8 cellular contexts compared by ENCODE assay signal in genomic region chr2:112958428-112959108, GRCh38. TPM values are rescaled to one million over a fixed set of nuclear protein-coding genes. Genes with fewer than 3 reads are reported as not detected.
DNase-seq lines count a peak whose midpoint lies in the region; ATAC-seq and TF ChIP-seq lines count a peak whose summit lies in the region.

No MANE protein-coding gene starts in this region.

- TF ChIP-seq RAD21 in IMR-90 (IDR thresholded peaks at IDR 0.05; ENCODE audit: low read length) = peak; percentile 64

- no peak overlapping the region for H3K18ac ChIP-seq in IMR-90 (ENCODE audit: low read depth, low read length)

- dilution Hi-C loops in IMR-90 (cut with HindIII; ENCODE audit: low sequenced_read_pairs, unreplicated experiment) = no loop called here

- H2AFZ ChIP-seq in IMR-90 (replicated peaks; ENCODE audit: low read length, poor library complexity) = peak overlapping the region; percentile 25

- H3K4ac ChIP-seq in IMR-90 (ENCODE audit: low read depth, low read length) = no peak overlapping the region

- H3K4me1 ChIP-seq in IMR-90 (ENCODE audit: control insufficient read depth, insufficient read depth, low read length) = no peaks in the 10 kb centered on the region
- no peaks in the 10 kb centered on the region for H3K4me1 ChIP-seq in Panc1 (ENCODE audit: control insufficient read depth, insufficient read depth, low read length)
- no peaks in the 10 kb centered on the region for H3K4me1 ChIP-seq in adipocyte (ENCODE audit: control insufficient read depth, insufficient read depth, low read length)
- H3K4me1 ChIP-seq in right atrium auricular region = no peaks in the 10 kb centered on the region

- peak; percentile 97 for ATAC-seq in IMR-90 (ENCODE audit: low read depth)
- ATAC-seq in Panc1 = peak; percentile 94

- POLR2A ChIA-PET in IMR-90 (lab: Charles Lee; ENCODE audit: unreplicated experiment) = no interaction called here
- POLR2A ChIA-PET in Panc1 (lab: Charles Lee) = no interaction called here

- H3K4me3 ChIP-seq in IMR-90 (ENCODE audit: insufficient read depth, low read depth, low read length) (no peak overlapping the region), Panc1 (ENCODE audit: low read depth in 2 of 2, low read length in 2 of 2) (no peak overlapping the region), adipocyte (ENCODE audit: low read length) (no peak overlapping the region), right atrium auricular region (no peak overlapping the region)

- TF ChIP-seq CTCF in IMR-90 (conservative IDR thresholded peaks at IDR 0.05; ENCODE audit: low read depth, low read length) (peak; percentile 72), Panc1 (IDR thresholded peaks at IDR 0.05) (peak; percentile 92), right atrium auricular region (IDR thresholded peaks at IDR 0.05) (peak; percentile 54 to 79)

- H3K79me1 ChIP-seq in IMR-90 (ENCODE audit: low read depth in 1 of 2, low read length in 2 of 2) = no peaks in the 10 kb centered on the region

- no peak overlapping the region for H2BK15ac ChIP-seq in IMR-90 (ENCODE audit: low read depth, low read length)

- H3K9me1 ChIP-seq in IMR-90 (ENCODE audit: insufficient read depth, low read length) = no peaks in the 10 kb centered on the region

- BruUV-seq in IMR-90 (replicated peaks; lab: Mats Ljungman, UMichigan) = no TSS peak
- no TSS peak for BruUV-seq in Panc1 (replicated peaks; lab: Mats Ljungman, UMichigan)

- TF ChIP-seq POLR2A in IMR-90 (IDR thresholded peaks at IDR 0.05; ENCODE audit: low read depth, low read length) = no peak

- H3K9ac ChIP-seq in IMR-90 (ENCODE audit: low read depth, low read length) (no peak overlapping the region), adipocyte (ENCODE audit: low read length) (no peak overlapping the region)

- WGBS in IMR-90 (ENCODE audit: extremely low coverage in 2 of 2, insufficient read length in 1 of 2), 2 experiments = no CpG with 5 or more reads among the region's 9 CpGs

- H3K9me3 ChIP-seq in IMR-90 (ENCODE audit: control insufficient read depth, insufficient read depth, low read length) = no peaks in the 10 kb centered on the region
- H3K9me3 ChIP-seq in Panc1 (ENCODE audit: control insufficient read depth, insufficient read depth, low read depth, low read length) = no peaks in the 10 kb centered on the region
- no peaks in the 10 kb centered on the region for H3K9me3 ChIP-seq in adipocyte (ENCODE audit: control insufficient read depth, low read length)
- no peaks in the 10 kb centered on the region for H3K9me3 ChIP-seq in right atrium auricular region

- H3K27ac ChIP-seq in IMR-90 (ENCODE audit: insufficient read depth, low read length) (no peak overlapping the region), Panc1 (ENCODE audit: low read length) (no peak overlapping the region), right atrium auricular region (no peak overlapping the region)

- no peaks in the 10 kb centered on the region for H3K36me3 ChIP-seq in IMR-90 (ENCODE audit: control insufficient read depth, insufficient read depth, low read length)
- H3K36me3 ChIP-seq in Panc1 (ENCODE audit: control insufficient read depth, insufficient read depth, low read length) = no peaks in the 10 kb centered on the region
- H3K36me3 ChIP-seq in adipocyte (ENCODE audit: control insufficient read depth, insufficient read depth, low read length, severe bottlenecking) = no peaks in the 10 kb centered on the region
- H3K36me3 ChIP-seq in right atrium auricular region = no peaks in the 10 kb centered on the region

- CTCF ChIA-PET in IMR-90 (lab: Yijun Ruan, JAX) (interaction anchor here (0.6 to 0.9 kb wide), 4 partner anchors 15 to 206 kb away, joined by 3 to 5 read pairs (median 3); no protein-coding TSS in a partner anchor), Panc1 (lab: Charles Lee) (interaction anchor here (0.7 to 1.0 kb wide), 3 partner anchors 17 to 945 kb away, joined by 3 to 4 read pairs (median 3); no protein-coding TSS in a partner anchor)

- H3K23ac ChIP-seq in IMR-90 (ENCODE audit: low read depth, low read length) = no peak overlapping the region

- H4K8ac ChIP-seq in IMR-90 (ENCODE audit: low read depth in 2 of 2, low read length in 2 of 2) = no peak overlapping the region

- no peak overlapping the region for H3K4me2 ChIP-seq in IMR-90 (ENCODE audit: low read depth, low read length)

- in situ Hi-C loops in IMR-90 (cut with MboI; ENCODE audit: low sequenced_read_pairs) (loop anchor here (5.0 kb wide), 1 partner anchor 356 kb away; no protein-coding TSS in a partner anchor), Panc1 (cut with HindIII; ENCODE audit: low pct_unique_long_range_greater_than_20kb, low sequenced_read_pairs) (no loop called here)

- H2AK9ac ChIP-seq in IMR-90 (replicated peaks; ENCODE audit: low read depth, low read length, poor library complexity) = no peak overlapping the region

- H4K5ac ChIP-seq in IMR-90 (ENCODE audit: low read depth, low read length) = no peak overlapping the region

- no peak overlapping the region for H2BK20ac ChIP-seq in IMR-90 (ENCODE audit: low read depth, low read length)

- DNase-seq in 8988T = peak; percentile 25
- peak; percentile 43 for DNase-seq in GDM1 (lab: John Stamatoyannopoulos, UW)
- DNase-seq in IMR-90 = peak; percentile 57
- peak; percentile 36 for DNase-seq in Panc1 (ENCODE audit: low read depth, low spot score)
- peak; percentile 83 for DNase-seq in adipocyte (ENCODE audit: low read depth)
- no peak for DNase-seq in right atrium auricular region (ENCODE audit: low spot score)
- DNase-seq in smooth muscle cell of the brain vasculature (ENCODE audit: low read depth, low spot score) = peak; percentile 10
- DNase-seq in NCI-H226 = no peak

- peaks cover 35% of the 10 kb centered on the region for H3K27me3 ChIP-seq in IMR-90 (ENCODE audit: control insufficient read depth, insufficient read depth, low read length)
- peaks cover 11% of the 10 kb centered on the region for H3K27me3 ChIP-seq in Panc1 (ENCODE audit: control insufficient read depth, insufficient read depth, low read length)
- H3K27me3 ChIP-seq in adipocyte (replicated peaks; ENCODE audit: control insufficient read depth, insufficient read depth, low read length) = peaks cover 37% of the 10 kb centered on the region
- no peaks in the 10 kb centered on the region for H3K27me3 ChIP-seq in right atrium auricular region

- no peak overlapping the region for H2AK5ac ChIP-seq in IMR-90 (ENCODE audit: low read depth, low read length)

- no peak overlapping the region for H3K56ac ChIP-seq in IMR-90 (ENCODE audit: extremely low read depth, insufficient read depth, low read length)

- no peaks in the 10 kb centered on the region for H4K20me1 ChIP-seq in IMR-90 (ENCODE audit: insufficient read depth, low read length)

- intact Hi-C loops in IMR-90 (cut with micrococcal nuclease) = loop anchor here (1.0 kb wide), 1 partner anchor 209 kb away; no protein-coding TSS in a partner anchor
- intact Hi-C loops in Panc1 (cut with micrococcal nuclease; ENCODE audit: unreplicated experiment) = loop anchor here (2.0 kb wide), 1 partner anchor 210 kb away; no protein-coding TSS in a partner anchor

- no peak overlapping the region for H2BK5ac ChIP-seq in IMR-90 (ENCODE audit: low read depth, low read length, poor library complexity, severe bottlenecking)

- no peak overlapping the region for H4K91ac ChIP-seq in IMR-90 (ENCODE audit: insufficient read depth, low read depth, low read length)

- H3K14ac ChIP-seq in IMR-90 (replicated peaks; ENCODE audit: low read depth, low read length) = no peak overlapping the region

- H2BK120ac ChIP-seq in IMR-90 (ENCODE audit: low read depth, low read length) = no peak overlapping the region

TF ChIP-seq in IMR-90, 13 proteins besides CTCF, POLR2A, EP300 and RAD21:
- peak; percentile 48 for TF ChIP-seq SMC3 (IDR thresholded peaks at IDR 0.05; ENCODE audit: low read depth, low read length)
- peak; percentile 63; the same call in 1 of the 2 replicates for TF ChIP-seq CEBPB (IDR thresholded peaks at IDR 0.05; ENCODE audit: low read depth, low read length)
- no peak for TF ChIP-seq BHLHE40 (IDR thresholded peaks at IDR 0.05; ENCODE audit: low read depth, low read length)
- no peak for TF ChIP-seq MXI1 (IDR thresholded peaks at IDR 0.05; ENCODE audit: borderline replicate concordance, low read depth, low read length)
- no peak for TF ChIP-seq MAZ (IDR thresholded peaks at IDR 0.05; ENCODE audit: borderline replicate concordance, low read depth, low read length)
- no peak for TF ChIP-seq CHD1 (IDR thresholded peaks at IDR 0.05; ENCODE audit: low read depth, low read length)
- TF ChIP-seq USF2 (IDR thresholded peaks at IDR 0.05; ENCODE audit: low read depth, low read length) = no peak
TF ChIP-seq in IMR-90: peak in this region for 2.

RNA-seq across cellular contexts. Expression of gene IL36G, which starts 19.2 kb away (rescaled TPM):
- total RNA-seq in IMR-90 (2012; rRNA removed) (not detected in 2 replicates), Panc1 (2021; ENCODE audit: unreplicated experiment) (not detected), right atrium auricular region (not detected)
- not detected in 2 replicates for polyA plus RNA-seq in IMR-90 (2012; rRNA removed)
- not detected in 2 replicates for polyA plus RNA-seq in IMR-90 (2012; cell fraction: cytosol; rRNA removed)
- not detected in 2 replicates for polyA plus RNA-seq in IMR-90 (2012; cell fraction: nucleus; rRNA removed; ENCODE audit: low replicate concordance)
- not detected for polyA plus RNA-seq in Panc1 (2012; ENCODE audit: insufficient read length)

RNA-seq across cellular contexts. Expression of gene IL36A, which starts 46.7 kb away (rescaled TPM):
- total RNA-seq in IMR-90 (2012; rRNA removed) (not detected in 2 replicates), Panc1 (2021; ENCODE audit: unreplicated experiment) (not detected), right atrium auricular region (not detected)
- not detected in 2 replicates for polyA plus RNA-seq in IMR-90 (2012; rRNA removed)
- polyA plus RNA-seq in IMR-90 (2012; cell fraction: cytosol; rRNA removed) = not detected in 2 replicates
- polyA plus RNA-seq in IMR-90 (2012; cell fraction: nucleus; rRNA removed; ENCODE audit: low replicate concordance) = not detected in 2 replicates
- not detected for polyA plus RNA-seq in Panc1 (2012; ENCODE audit: insufficient read length)

RNA-seq across cellular contexts. Expression of gene IL37, which starts 47.6 kb away (rescaled TPM):
- total RNA-seq in IMR-90 (2012; rRNA removed) = not detected in 2 replicates
- 0.15 TPM in 1 of 2 replicates, not detected in the other for polyA plus RNA-seq in IMR-90 (2012; rRNA removed)
- not detected in 2 replicates for polyA plus RNA-seq in IMR-90 (2012; cell fraction: cytosol; rRNA removed)
- 0.21 and 0.85 TPM in 2 replicates for polyA plus RNA-seq in IMR-90 (2012; cell fraction: nucleus; rRNA removed; ENCODE audit: low replicate concordance)
- total RNA-seq in Panc1 (2021; ENCODE audit: unreplicated experiment) = not detected
- not detected for polyA plus RNA-seq in Panc1 (2012; ENCODE audit: insufficient read length)
- not detected for total RNA-seq in right atrium auricular region

Comparison
In these comparisons a context has a peak if more than half of its experiments do, and no peak if none do; other contexts are left out.
1. DNase-seq: peak in 8988T (single experiment), GDM1 (single experiment), IMR-90 (single experiment), Panc1 (single experiment), adipocyte (single experiment) and smooth muscle cell of the brain vasculature (single experiment); none in right atrium auricular region (single experiment) and NCI-H226 (single experiment).
2. Peak in every context shown above with its lines, with median percentiles within 50 percentile points of each other: CTCF ChIP-seq.